18 cellular contexts compared by ENCODE assay signal in genomic region chr3:10390641-10391373, GRCh38.
A peak's percentile ranks its signal among the peaks of the same experiment; 100 is the strongest.
DNase-seq lines count a peak whose midpoint lies in the region; ATAC-seq, FAIRE-seq and TF ChIP-seq lines count a peak whose summit lies in the region.
"Had no signal": no experiment of that assay in that cellular context is flagged by ENCODE, and none has a peak within 500 bp of the region (broad histone marks: within the 10 kb centered on the region; RNA-seq: fewer than 3 reads in every experiment).

No MANE protein-coding gene starts in this region.

- H3K36me3 Mint-ChIP-seq in CD14-positive monocyte, result peaks cover 0 to 3% of the 10 kb centered on the region in 2 donors
- peaks cover 2% of the 10 kb centered on the region for H3K36me3 Mint-ChIP-seq in IgD-negative memory B cell

- H4K20me1 ChIP-seq in K562 (replicated peaks; ENCODE audit: control insufficient read depth, insufficient read depth, low read length), result peaks cover 9% of the 10 kb centered on the region; the same call in 1 of the 2 replicates

- H3K4me3 ChIP-seq in K562, result no peak overlapping the region
- H3K4me3 ChIP-seq in adrenal gland, result no peak overlapping the region
- H3K4me3 ChIP-seq: MG63, Peyer's patch had no signal

- H3K27me3 Mint-ChIP-seq in CD14-positive monocyte (ENCODE audit: low read depth in 3 of 3) (peaks cover 0 to 4% (median 3%) of the 10 kb centered on the region in 3 donors), IgD-negative memory B cell (no peaks in the 10 kb centered on the region)

- H3K4me1 ChIP-seq in K562 (replicated peaks in 1 of 2; ENCODE audit: control insufficient read depth in 2 of 2, insufficient read depth in 2 of 2, low read length in 2 of 2) (no peaks in the 10 kb centered on the region; a peak in 1 of 5 replicates), adrenal gland (replicated peaks in 1 of 2) (no peaks in the 10 kb centered on the region)

- ATAC-seq in K562 (no peak), HG03521 (IDR thresholded peaks at IDR 0.05; ENCODE audit: unreplicated experiment) (no peak)
- ATAC-seq: SK-N-SH treated with all-trans-retinoic acid at 6 μM for 48 hours had no signal

- H3K27ac Mint-ChIP-seq in CD14-positive monocyte (peak overlapping the region; percentile 10 to 78 (median 64)), IgD-negative memory B cell (peak overlapping the region; percentile 27 to 96 (median 85))

- H3K27me3 ChIP-seq in K562 (ENCODE audit: control insufficient read depth in 2 of 2, insufficient read depth in 2 of 2, low read length in 2 of 2) (peaks cover 5 to 58% of the 10 kb centered on the region in 2 experiments; a peak in 4 of 5 replicates), adrenal gland (no peaks in the 10 kb centered on the region)
- H3K27me3 ChIP-seq: MG63, Peyer's patch had no signal

- intact Hi-C loops in CD14-positive monocyte (cut with micrococcal nuclease) (no loop called here), K562 (cut with micrococcal nuclease) (no loop called here), posterior vena cava (cut with DNase I) (no loop called here), adrenal gland (cut with DNase I) (no loop called here)

- H3K9me1 ChIP-seq in K562 (ENCODE audit: control insufficient read depth, insufficient read depth, low read length), result no peaks in the 10 kb centered on the region

- no peak overlapping the region for H2AFZ ChIP-seq in K562 (ENCODE audit: low read depth, low read length)

- H3K9ac ChIP-seq in K562 (ENCODE audit: insufficient read depth in 1 of 2, low read depth in 2 of 2, low read length in 2 of 2), result peak overlapping the region in 1 of 2 experiments; percentile 5; a peak in 1 of 4 replicates
- H3K9ac ChIP-seq: KMS-11 had no signal

- H3K9me3 ChIP-seq in K562 (replicated peaks; ENCODE audit: control insufficient read depth, insufficient read depth, low read depth, low read length) (no peaks in the 10 kb centered on the region), adrenal gland (replicated peaks in 1 of 3) (peaks cover 0 to 16% (median 0%) of the 10 kb centered on the region in 3 donors)
- H3K9me3 ChIP-seq: MG63 had no signal

- H3K4me2 ChIP-seq in K562 (ENCODE audit: insufficient read depth, low read length), result no peak overlapping the region
- H3K4me2 ChIP-seq: KMS-11 had no signal

- no peak for FAIRE-seq in K562 (lab: Jason Lieb, UNC)

- H3K4me3 Mint-ChIP-seq in CD14-positive monocyte (no peak overlapping the region), IgD-negative memory B cell (peak overlapping the region; percentile 2 to 80 (median 64))

- POLR2A ChIA-PET in K562 (lab: Yijun Ruan, JAX), result interaction anchor here (0.8 kb wide), 1 partner anchor 426 kb away, joined by 5 read pairs; no protein-coding TSS in a partner anchor

- H3K27ac ChIP-seq in K562 (ENCODE audit: extremely low read depth, low read depth, low read length), result no peak overlapping the region
- H3K27ac ChIP-seq in adrenal gland, result no peak overlapping the region
- H3K27ac ChIP-seq: KMS-11 had no signal

- 3% methylated on average over 7 of the region's 7 CpGs for WGBS in K562 (ENCODE audit: insufficient coverage, low coverage, missing lambda C conversion rate)
- 89 to 94% (median 91%) methylated on average over 3 to 7 of the region's 7 CpGs for WGBS in adrenal gland, 4 donors

- TF ChIP-seq EP300 in K562 (IDR thresholded peaks at IDR 0.05; ENCODE audit: low read length), result no peak

- BruUV-seq in K562 (replicated peaks; lab: Mats Ljungman, UMichigan), result no TSS peak

- no peak for TF ChIP-seq CTCF in CD14-positive monocyte (IDR thresholded peaks at IDR 0.05)
- no peak for TF ChIP-seq CTCF in K562 (IDR thresholded peaks at IDR 0.05 in 2 of 3, conservative IDR thresholded peaks at IDR 0.05 in 1 of 3; ENCODE audit: insufficient read depth in 2 of 3, low read depth in 1 of 3, low read length in 3 of 3)
- TF ChIP-seq CTCF in adrenal gland (IDR thresholded peaks at IDR 0.05), result no peak

- in situ Hi-C loops in K562 (cut with MboI), result no loop called here

- H3K79me2 ChIP-seq in K562 (ENCODE audit: control insufficient read depth, insufficient read depth, low read length), result no peaks in the 10 kb centered on the region

- DNase-seq in CD14-positive monocyte (ENCODE audit: low spot score) (no peak), K562 (ENCODE audit: extremely low read depth in 1 of 4, low spot score in 3 of 4) (no peak), posterior vena cava (ENCODE audit: low spot score) (peak; percentile 26), adrenal gland (no peak), erythroblast (lab: John Stamatoyannopoulos, UW) (no peak)
- DNase-seq: EL, HCEC 1CT, MG63, NCI-H1092 treated with DMSO at 0.1 percent for 48 hours, NCI-H1694 treated with DMSO at 0.1 percent for 48 hours, NCI-H446 treated with DMSO at 0.1 percent for 48 hours, NCI-H748 treated with DMSO at 0.1 percent for 48 hours, SHP77 had no signal

- TF ChIP-seq POLR2A in K562 (conservative IDR thresholded peaks at IDR 0.05) (no peak), adrenal gland (IDR thresholded peaks at IDR 0.05) (no peak), erythroblast (IDR thresholded peaks at IDR 0.05; ENCODE audit: low read length) (no peak)

- CTCF ChIA-PET in K562 (lab: Yijun Ruan, JAX; ENCODE audit: low intra/inter-chr PET ratio), result no interaction called here

- peaks cover 7 to 26% (median 19%) of the 10 kb centered on the region in 7 donors for H3K9me3 Mint-ChIP-seq in CD14-positive monocyte
- H3K9me3 Mint-ChIP-seq in IgD-negative memory B cell, result no peaks in the 10 kb centered on the region

- no peak for TF ChIP-seq RAD21 in K562 (CRISPR knock-in tag; conservative IDR thresholded peaks at IDR 0.05 in 1 of 2, IDR thresholded peaks at IDR 0.05 in 1 of 2)

- H3K36me3 ChIP-seq in K562 (ENCODE audit: control insufficient read depth, insufficient read depth, low read length) (no peaks in the 10 kb centered on the region), adrenal gland (replicated peaks in 1 of 2) (no peaks in the 10 kb centered on the region)
- H3K36me3 ChIP-seq: MG63, Peyer's patch had no signal

- H3K4me1 Mint-ChIP-seq in CD14-positive monocyte, result peaks cover 20% of the 10 kb centered on the region
- peaks cover 46 to 71% (median 66%) of the 10 kb centered on the region in 3 donors for H3K4me1 Mint-ChIP-seq in IgD-negative memory B cell

TF ChIP-seq in K562, 482 proteins besides CTCF, POLR2A, EP300 and RAD21:
- TF ChIP-seq ZKSCAN1 (IDR thresholded peaks at IDR 0.05; ENCODE audit: low read depth, low read length) (peak; percentile 70; the same call in 1 of the 2 replicates), ZBTB1 (CRISPR knock-in tag; IDR thresholded peaks at IDR 0.05; ENCODE audit: borderline replicate concordance, low read depth) (no peak)

Comparison
In these comparisons a context has a peak if more than half of its experiments do, and no peak if none do; other contexts are left out.
1. H3K4me3 Mint-ChIP-seq: peak in IgD-negative memory B cell (4 of 4); none in CD14-positive monocyte (0 of 2).